23 cellular contexts compared by ENCODE assay signal in the genomic region with DNA sequence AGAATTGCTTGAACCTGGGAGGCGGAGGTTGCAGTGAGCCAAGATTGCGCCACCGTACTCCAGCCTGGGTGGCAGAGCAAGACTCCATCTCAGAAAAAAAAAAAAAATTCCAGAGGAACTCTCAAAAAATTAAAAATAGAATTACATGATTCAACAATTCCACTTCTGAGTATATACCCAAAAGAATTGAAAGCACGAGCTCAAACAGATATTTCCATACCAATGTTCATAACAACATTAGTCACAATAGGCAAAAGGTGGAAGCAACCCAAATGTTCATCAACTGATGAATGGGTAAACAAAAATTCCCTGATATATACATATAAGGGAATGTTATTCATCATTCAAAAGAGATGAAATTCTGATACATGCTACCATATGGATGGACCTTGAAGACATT. TPM values are rescaled to one million over a fixed set of nuclear protein-coding genes. Genes with fewer than 3 reads are reported as not detected.
DNase-seq lines count a peak whose midpoint lies in the region; FAIRE-seq and TF ChIP-seq lines count a peak whose summit lies in the region.
"Had no signal": no experiment of that assay in that cellular context is flagged by ENCODE, and none has a peak within 500 bp of the region (broad histone marks: within the 10 kb centered on the region; RNA-seq: fewer than 3 reads in every experiment).

No MANE protein-coding gene starts in this region.

- peaks cover 7% of the 10 kb centered on the region for H3K4me1 Mint-ChIP-seq in activated naive CD4-positive, alpha-beta T cell treated with anti-CD3 and anti-CD28 coated beads, Interleukin-2, amount 50 U/mL, for 24 hours
- H3K4me1 Mint-ChIP-seq in activated naive CD4-positive, alpha-beta T cell treated with anti-CD3 and anti-CD28 coated beads for 36 hours (ENCODE audit: low read depth): peaks cover 12% of the 10 kb centered on the region

- H3K27ac Mint-ChIP-seq in activated naive CD4-positive, alpha-beta T cell treated with anti-CD3 and anti-CD28 coated beads, Interleukin-2, amount 50 U/mL, for 24 hours: peak overlapping the region; percentile 46
- no peak overlapping the region for H3K27ac Mint-ChIP-seq in activated naive CD4-positive, alpha-beta T cell treated with anti-CD3 and anti-CD28 coated beads for 36 hours
- H3K27ac Mint-ChIP-seq: activated CD8-positive, alpha-beta memory T cell treated with anti-CD3 and anti-CD28 coated beads, Interleukin-2, amount 10 ng/mL, durations not matched to agents 7 days and 5 days; activated naive CD4-positive, alpha-beta T cell treated with anti-CD3 and anti-CD28 coated beads, Interleukin-2, amount 10 ng/mL, durations not matched to agents 7 days and 5 days; effector memory CD8-positive, alpha-beta T cell; H9 had no signal

- no peak for DNase-seq in activated naive CD4-positive, alpha-beta T cell treated with anti-CD3 and anti-CD28 coated beads for 36 hours
- DNase-seq in M059J (ENCODE audit: low read depth) (peak; percentile 24), epithelial cell of esophagus (ENCODE audit: low read depth) (peak; percentile 53), stromal cell of bone marrow (ENCODE audit: low read depth) (peak; percentile 84), urothelium cell line (ENCODE audit: low spot score) (no peak), mesenteric fat pad (ENCODE audit: low spot score) (no peak)
- no peak for DNase-seq in activated CD8-positive, alpha-beta memory T cell treated with anti-CD3 and anti-CD28 coated beads, Interleukin-2, amount 50 U/mL, for 48 hours
- DNase-seq: activated CD4-positive, alpha-beta T cell treated with anti-CD3 and anti-CD28 coated beads, Interleukin-2, amount 50 U/mL, for 1 hour; activated CD8-positive, alpha-beta memory T cell treated with anti-CD3 and anti-CD28 coated beads, Interleukin-2, amount 10 ng/mL, durations not matched to agents 7 days and 5 days; activated naive CD4-positive, alpha-beta T cell treated with anti-CD3 and anti-CD28 coated beads, Interleukin-2, amount 10 ng/mL, durations not matched to agents 7 days and 5 days; body of pancreas; DMS79; effector memory CD8-positive, alpha-beta T cell; esophagus squamous epithelium; H9; NCI-H2081; NCI-H446; OCI-M1; Right ventricle myocardium superior; T-helper 9 cell had no signal

- no peak for FAIRE-seq in urothelium cell line (lab: Jason Lieb, UNC)
- FAIRE-seq: GM12891 had no signal

- intact Hi-C loops in activated naive CD4-positive, alpha-beta T cell treated with anti-CD3 and anti-CD28 coated beads for 36 hours (cut with micrococcal nuclease): no loop called here

- TF ChIP-seq CTCF in epithelial cell of esophagus (IDR thresholded peaks at IDR 0.05; ENCODE audit: insufficient read depth, low read depth, low read length, missing control alignments): no peak

- H3K36me3 Mint-ChIP-seq in activated naive CD4-positive, alpha-beta T cell treated with anti-CD3 and anti-CD28 coated beads, Interleukin-2, amount 50 U/mL, for 24 hours: no peaks in the 10 kb centered on the region
- H3K36me3 Mint-ChIP-seq in activated naive CD4-positive, alpha-beta T cell treated with anti-CD3 and anti-CD28 coated beads for 36 hours (ENCODE audit: low read depth): no peaks in the 10 kb centered on the region
- H3K36me3 Mint-ChIP-seq: activated CD8-positive, alpha-beta memory T cell treated with anti-CD3 and anti-CD28 coated beads, Interleukin-2, amount 10 ng/mL, durations not matched to agents 7 days and 5 days; activated naive CD4-positive, alpha-beta T cell treated with anti-CD3 and anti-CD28 coated beads, Interleukin-2, amount 10 ng/mL, durations not matched to agents 7 days and 5 days had no signal

- H3K9me3 Mint-ChIP-seq in activated naive CD4-positive, alpha-beta T cell treated with anti-CD3 and anti-CD28 coated beads, Interleukin-2, amount 50 U/mL, for 24 hours: no peaks in the 10 kb centered on the region
- no peaks in the 10 kb centered on the region for H3K9me3 Mint-ChIP-seq in activated naive CD4-positive, alpha-beta T cell treated with anti-CD3 and anti-CD28 coated beads for 36 hours
- H3K9me3 Mint-ChIP-seq: activated naive CD4-positive, alpha-beta T cell treated with anti-CD3 and anti-CD28 coated beads, Interleukin-2, amount 10 ng/mL, durations not matched to agents 7 days and 5 days; effector memory CD8-positive, alpha-beta T cell had no signal

- CTCF ChIA-PET in activated naive CD4-positive, alpha-beta T cell treated with anti-CD3 and anti-CD28 coated beads for 36 hours (lab: Charles Lee): no interaction called here

- H3K4me3 Mint-ChIP-seq in activated naive CD4-positive, alpha-beta T cell treated with anti-CD3 and anti-CD28 coated beads, Interleukin-2, amount 50 U/mL, for 24 hours: no peak overlapping the region
- no peak overlapping the region for H3K4me3 Mint-ChIP-seq in activated naive CD4-positive, alpha-beta T cell treated with anti-CD3 and anti-CD28 coated beads for 36 hours
- H3K4me3 Mint-ChIP-seq: activated CD8-positive, alpha-beta memory T cell treated with anti-CD3 and anti-CD28 coated beads, Interleukin-2, amount 10 ng/mL, durations not matched to agents 7 days and 5 days; activated naive CD4-positive, alpha-beta T cell treated with anti-CD3 and anti-CD28 coated beads, Interleukin-2, amount 10 ng/mL, durations not matched to agents 7 days and 5 days; effector memory CD8-positive, alpha-beta T cell; H9 had no signal

- H3K27me3 Mint-ChIP-seq in activated naive CD4-positive, alpha-beta T cell treated with anti-CD3 and anti-CD28 coated beads, Interleukin-2, amount 50 U/mL, for 24 hours: no peaks in the 10 kb centered on the region
- no peaks in the 10 kb centered on the region for H3K27me3 Mint-ChIP-seq in activated naive CD4-positive, alpha-beta T cell treated with anti-CD3 and anti-CD28 coated beads for 36 hours (ENCODE audit: low read depth)
- H3K27me3 Mint-ChIP-seq: activated CD8-positive, alpha-beta memory T cell treated with anti-CD3 and anti-CD28 coated beads, Interleukin-2, amount 10 ng/mL, durations not matched to agents 7 days and 5 days had no signal

- H3K4me3 ChIP-seq in epithelial cell of esophagus (ENCODE audit: low read length): no peak overlapping the region
- H3K4me3 ChIP-seq: body of pancreas, esophagus squamous epithelium, prostate gland had no signal

RNA-seq across cellular contexts. Expression of a gene that starts 16.9 kb away (rescaled TPM):
- 100 to 1,000 TPM; 299 to 338 TPM for total RNA-seq in activated naive CD4-positive, alpha-beta T cell treated with anti-CD3 and anti-CD28 coated beads for 36 hours
- total RNA-seq in M059J (2014; rRNA removed; shearing (Covaris generic)): 225 and 272 TPM in 2 replicates
- 330 TPM for total RNA-seq in mesenteric fat pad

RNA-seq across cellular contexts. Expression of a gene that starts 44.5 kb away (rescaled TPM):
- under 1 TPM; 0.07 to 0.10 TPM for total RNA-seq in activated naive CD4-positive, alpha-beta T cell treated with anti-CD3 and anti-CD28 coated beads for 36 hours
- total RNA-seq in M059J (2014; rRNA removed; shearing (Covaris generic)): 0.25 and 0.79 TPM in 2 replicates
- 13.2 TPM for total RNA-seq in mesenteric fat pad

Comparison
In these comparisons a context has a peak if more than half of its experiments do, and no peak if none do; other contexts are left out.
1. DNase-seq: peak in M059J (single experiment), epithelial cell of esophagus (single experiment) and stromal cell of bone marrow (single experiment); none in activated naive CD4-positive, alpha-beta T cell treated with anti-CD3 and anti-CD28 coated beads for 36 hours (single experiment), activated CD8-positive, alpha-beta memory T cell treated with anti-CD3 and anti-CD28 coated beads, Interleukin-2, amount 50 U/mL, for 48 hours (single experiment), urothelium cell line (single experiment) and mesenteric fat pad (single experiment).